In genomic region chr19:2768365-2769132, GRCh38 we compare ENCODE assay signal across 22 cellular contexts. TPM values are rescaled to one million over a fixed set of nuclear protein-coding genes. Genes with fewer than 3 reads are reported as not detected.
"Had no signal": no experiment of that assay in that cellular context is flagged by ENCODE, and none has a peak within 500 bp of the region (broad histone marks: within the 10 kb centered on the region; RNA-seq: fewer than 3 reads in every experiment).

No MANE protein-coding gene starts in this region.

- DNase-seq: activated CD4-positive, alpha-beta T cell treated with anti-CD3 and anti-CD28 coated beads for 36 hours; activated CD4-positive, alpha-beta T cell treated with anti-CD3 and anti-CD28 coated beads, Interleukin-2, amount 50 U/mL, for 4 hours; activated CD8-positive, alpha-beta memory T cell treated with anti-CD3 and anti-CD28 coated beads, Interleukin-2, amount 50 U/mL, for 48 hours; activated naive CD4-positive, alpha-beta T cell; activated naive CD8-positive, alpha-beta T cell treated with anti-CD3 and anti-CD28 coated beads for 36 hours; activated T-cell treated with anti-CD3 and anti-CD28 coated beads, Interleukin-2, amount 50 U/mL, for 4 hours; central memory CD4-positive, alpha-beta T cell; dorsolateral prefrontal cortex; effector memory CD8-positive, alpha-beta T cell; esophagus squamous epithelium; occipital lobe; stimulated activated CD4-positive, alpha-beta T cell treated with anti-CD3 and anti-CD28 coated beads, Interleukin-4, amount 100 ng/mL, for 1 hour; stimulated activated naive CD4-positive, alpha-beta T cell treated with Interleukin-2 at 50 U/mL for 16 hours; T1000 had no signal

- H3K27ac ChIP-seq: thoracic aorta had no signal

- H3K27me3 ChIP-seq: dorsolateral prefrontal cortex, esophagus squamous epithelium, gastroesophageal sphincter had no signal

- FAIRE-seq: astrocyte, colon, endothelial cell of umbilical vein, keratinocyte had no signal

- ATAC-seq: activated CD4-positive, alpha-beta T cell treated with anti-CD3 and anti-CD28 coated beads for 36 hours; activated T-cell treated with anti-CD3 and anti-CD28 coated beads, Interleukin-2, amount 50 U/mL, for 4 hours; effector memory CD8-positive, alpha-beta T cell; gastroesophageal sphincter; WTC11 had no signal

- H3K4me3 ChIP-seq: dorsolateral prefrontal cortex, esophagus squamous epithelium, gastroesophageal sphincter, thoracic aorta had no signal

- H3K9me3 ChIP-seq: esophagus squamous epithelium, gastroesophageal sphincter, thoracic aorta had no signal

RNA-seq across cellular contexts. Expression of gene DIRAS1, which starts 47.4 kb away (rescaled TPM):
- total RNA-seq: T-helper 1 cell treated with Interleukin-12 subunit alpha and Interleukin-12 subunit beta and Interleukin-4 antibody, amounts not matched to agents 30 ng/mL and 1 ng/mL, for 36 hours had no signal
